Comparison of ENCODE assay signal across 31 cellular contexts in genomic region chr6:167304912-167305311, GRCh38. TPM values are rescaled to one million over a fixed set of nuclear protein-coding genes. Genes with fewer than 3 reads are reported as not detected.
"Had no signal": no experiment of that assay in that cellular context is flagged by ENCODE, and none has a peak within 500 bp of the region (broad histone marks: within the 10 kb centered on the region; RNA-seq: fewer than 3 reads in every experiment).

No MANE protein-coding gene starts in this region.

- H3K27me3 ChIP-seq: body of pancreas, esophagus muscularis mucosa, foreskin keratinocyte, hepatocyte had no signal

- ATAC-seq: activated T-cell treated with anti-CD3 and anti-CD28 coated beads, Interleukin-2, amount 50 U/mL, for 4 hours; activated T-helper 17 cell treated with anti-CD3 and anti-CD28 coated beads, Interleukin-2, amount 50 U/mL, for 72 hours; body of pancreas; effector memory CD8-positive, alpha-beta T cell; foreskin keratinocyte; gastrocnemius medialis had no signal

- H3K27ac Mint-ChIP-seq: activated CD4-positive, alpha-beta memory T cell treated with anti-CD3 and anti-CD28 coated beads, Interleukin-2, amount 10 ng/mL, durations not matched to agents 7 days and 5 days; activated CD4-positive, alpha-beta T cell treated with anti-CD3 and anti-CD28 coated beads, Interleukin-2, amount 10 ng/mL, durations not matched to agents 7 days and 5 days; activated naive CD8-positive, alpha-beta T cell; activated T-helper 17 cell treated with anti-CD3 and anti-CD28 coated beads, Interleukin-2, amount 50 U/mL, for 72 hours; effector memory CD8-positive, alpha-beta T cell had no signal

- H3K36me3 ChIP-seq: esophagus muscularis mucosa, gastrocnemius medialis, heart right ventricle had no signal

- DNase-seq: activated CD4-positive, alpha-beta memory T cell treated with anti-CD3 and anti-CD28 coated beads, Interleukin-2, amount 10 ng/mL, durations not matched to agents 7 days and 5 days; activated CD4-positive, alpha-beta T cell treated with anti-CD3 and anti-CD28 coated beads for 1 hour; activated CD4-positive, alpha-beta T cell treated with anti-CD3 and anti-CD28 coated beads for 4 hours; activated CD4-positive, alpha-beta T cell treated with anti-CD3 and anti-CD28 coated beads, Interleukin-2, amount 10 ng/mL, durations not matched to agents 7 days and 5 days; activated CD4-positive, alpha-beta T cell treated with anti-CD3 and anti-CD28 coated beads, Interleukin-2, amount 50 U/mL, for 4 hours; activated CD8-positive, alpha-beta memory T cell treated with anti-CD3 and anti-CD28 coated beads, Interleukin-2, amount 50 U/mL, for 48 hours; activated effector memory CD4-positive, alpha-beta T cell treated with Interleukin-2 at 50 U/mL for 16 hours; activated gamma-delta T cell treated with Interleukin-2 at 50 U/mL for 16 hours; activated naive CD4-positive, alpha-beta T cell treated with anti-CD3 and anti-CD28 coated beads, Interleukin-2, amount 50 U/mL, for 16 hours; activated naive CD4-positive, alpha-beta T cell treated with Interleukin-2 at 50 U/mL for 16 hours; activated T-cell treated with anti-CD3 and anti-CD28 coated beads for 4 hours; activated T-cell treated with anti-CD3 and anti-CD28 coated beads, Interleukin-2, amount 50 U/mL, for 4 hours; amniotic stem cell; anterior cingulate cortex; body of pancreas; caudate nucleus; cortex of kidney; dermis blood vessel endothelial cell; effector CD4-positive, alpha-beta T cell; effector memory CD8-positive, alpha-beta T cell; erythroblast; foreskin keratinocyte; gastrocnemius medialis; heart right ventricle; T-helper 2 cell had no signal

- H3K4me1 Mint-ChIP-seq: activated CD4-positive, alpha-beta memory T cell treated with anti-CD3 and anti-CD28 coated beads, Interleukin-2, amount 10 ng/mL, durations not matched to agents 7 days and 5 days; activated CD4-positive, alpha-beta T cell treated with anti-CD3 and anti-CD28 coated beads, Interleukin-2, amount 10 ng/mL, durations not matched to agents 7 days and 5 days; activated T-helper 17 cell treated with anti-CD3 and anti-CD28 coated beads, Interleukin-2, amount 50 U/mL, for 72 hours had no signal

- H3K9me3 Mint-ChIP-seq: activated CD4-positive, alpha-beta memory T cell treated with anti-CD3 and anti-CD28 coated beads, Interleukin-2, amount 10 ng/mL, durations not matched to agents 7 days and 5 days; activated CD4-positive, alpha-beta T cell treated with anti-CD3 and anti-CD28 coated beads, Interleukin-2, amount 10 ng/mL, durations not matched to agents 7 days and 5 days; effector memory CD8-positive, alpha-beta T cell had no signal

- H3K4me3 Mint-ChIP-seq: activated CD4-positive, alpha-beta memory T cell treated with anti-CD3 and anti-CD28 coated beads, Interleukin-2, amount 10 ng/mL, durations not matched to agents 7 days and 5 days; activated CD4-positive, alpha-beta T cell treated with anti-CD3 and anti-CD28 coated beads, Interleukin-2, amount 10 ng/mL, durations not matched to agents 7 days and 5 days; activated naive CD8-positive, alpha-beta T cell; activated T-cell treated with anti-CD3 and anti-CD28 coated beads, Interleukin-2, amount 50 U/mL, for 4 hours; activated T-helper 17 cell treated with anti-CD3 and anti-CD28 coated beads, Interleukin-2, amount 50 U/mL, for 72 hours; effector memory CD8-positive, alpha-beta T cell had no signal

- H3K27me3 Mint-ChIP-seq: activated naive CD8-positive, alpha-beta T cell had no signal

- H3K4me3 ChIP-seq: body of pancreas, esophagus muscularis mucosa, gastrocnemius medialis, heart right ventricle, hepatocyte had no signal

- H3K4me1 ChIP-seq: body of pancreas, foreskin keratinocyte, gastrocnemius medialis had no signal

- H3K27ac ChIP-seq: body of pancreas, esophagus muscularis mucosa, foreskin keratinocyte, gastrocnemius medialis, heart right ventricle, hepatocyte had no signal

- H3K36me3 Mint-ChIP-seq: activated naive CD8-positive, alpha-beta T cell had no signal

- H3K9me3 ChIP-seq: body of pancreas, esophagus muscularis mucosa, gastrocnemius medialis, heart right ventricle had no signal

RNA-seq across cellular contexts. Expression of gene UNC93A, which starts 13.8 kb away (rescaled TPM):
- total RNA-seq: activated CD4-positive, alpha-beta memory T cell treated with anti-CD3 and anti-CD28 coated beads, Interleukin-2, amount 10 ng/mL, durations not matched to agents 7 days and 5 days; activated CD4-positive, alpha-beta T cell treated with anti-CD3 and anti-CD28 coated beads, Interleukin-2, amount 10 ng/mL, durations not matched to agents 7 days and 5 days; activated T-cell treated with anti-CD3 and anti-CD28 coated beads, Interleukin-2, amount 50 U/mL, for 4 hours; activated T-helper 17 cell treated with anti-CD3 and anti-CD28 coated beads, Interleukin-2, amount 50 U/mL, for 72 hours; body of pancreas; chondrocyte; dermis blood vessel endothelial cell; esophagus muscularis mucosa; foreskin keratinocyte; gastrocnemius medialis; glomerular endothelial cell; heart right ventricle had no signal

RNA-seq across cellular contexts. Expression of gene TTLL2, which starts 20.0 kb away (rescaled TPM):
- total RNA-seq: activated CD4-positive, alpha-beta memory T cell treated with anti-CD3 and anti-CD28 coated beads, Interleukin-2, amount 10 ng/mL, durations not matched to agents 7 days and 5 days; activated CD4-positive, alpha-beta T cell treated with anti-CD3 and anti-CD28 coated beads, Interleukin-2, amount 10 ng/mL, durations not matched to agents 7 days and 5 days; activated T-cell treated with anti-CD3 and anti-CD28 coated beads, Interleukin-2, amount 50 U/mL, for 4 hours; activated T-helper 17 cell treated with anti-CD3 and anti-CD28 coated beads, Interleukin-2, amount 50 U/mL, for 72 hours; body of pancreas; chondrocyte; dermis blood vessel endothelial cell; esophagus muscularis mucosa; foreskin keratinocyte; gastrocnemius medialis; glomerular endothelial cell; heart right ventricle; hepatocyte had no signal
